ENCODE assay signal across 28 cellular contexts in the genomic region with DNA sequence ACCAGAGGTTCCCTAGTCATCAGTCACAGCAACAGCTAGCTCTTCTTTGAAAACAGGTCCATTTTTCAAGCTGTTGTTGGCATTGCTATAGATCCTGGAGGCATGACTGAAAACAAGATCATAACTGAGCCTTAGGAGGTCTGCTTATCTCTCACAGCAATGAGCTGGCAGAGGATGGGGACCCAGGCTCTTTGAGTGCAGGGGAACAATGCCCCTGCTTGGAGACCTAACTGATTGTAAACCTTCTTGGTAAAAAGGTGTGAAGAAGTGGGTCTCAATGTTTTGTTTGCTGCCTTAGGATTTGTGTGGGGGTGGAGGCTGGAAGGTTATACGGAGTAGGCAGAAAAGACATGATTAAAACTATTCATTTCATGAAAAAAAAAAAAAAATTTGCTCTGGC.
A peak's percentile ranks its signal among the peaks of the same experiment; 100 is the strongest.
DNase-seq lines count a peak whose midpoint lies in the region; ATAC-seq, FAIRE-seq and TF ChIP-seq lines count a peak whose summit lies in the region.
"Had no signal": no experiment of that assay in that cellular context is flagged by ENCODE, and none has a peak within 500 bp of the region (broad histone marks: within the 10 kb centered on the region; RNA-seq: fewer than 3 reads in every experiment).

No MANE protein-coding gene starts in this region.

- H3K36me3 Mint-ChIP-seq in WTC11 = no peaks in the 10 kb centered on the region
- H3K36me3 Mint-ChIP-seq: activated CD4-positive, alpha-beta memory T cell treated with anti-CD3 and anti-CD28 coated beads for 36 hours; activated naive CD4-positive, alpha-beta T cell treated with anti-CD3 and anti-CD28 coated beads, Interleukin-2, amount 50 U/mL, for 72 hours; IgD-negative memory B cell; naive thymus-derived CD8-positive, alpha-beta T cell had no signal

- no peak overlapping the region for H2AFZ ChIP-seq in endothelial cell of umbilical vein (ENCODE audit: low read depth, low read length)
- H2AFZ ChIP-seq in smooth muscle cell (ENCODE audit: low read depth) = peak overlapping the region; percentile 8

- no peak overlapping the region for H3K4me3 ChIP-seq in endothelial cell of umbilical vein (replicated peaks in 1 of 3; ENCODE audit: insufficient read depth in 1 of 3, low read depth in 1 of 3, low read length in 3 of 3)
- no peak overlapping the region for H3K4me3 ChIP-seq in smooth muscle cell
- H3K4me3 ChIP-seq in MG63 = no peak overlapping the region
- H3K4me3 ChIP-seq: left ventricle myocardium inferior, pancreas, SK-N-MC, stomach, tibial artery had no signal

- no peaks in the 10 kb centered on the region; the same call in 1 of the 2 replicates for H3K27me3 Mint-ChIP-seq in WTC11 (ENCODE audit: low read depth)
- H3K27me3 Mint-ChIP-seq: dendritic cell treated with granulocyte-macrophage colony-stimulating factor and Interleukin-4, amounts not matched to agents 40 ng/mL and 50 ng/mL, for 4 days; IgD-negative memory B cell had no signal

- no peaks in the 10 kb centered on the region for H3F3A ChIP-seq in smooth muscle cell (ENCODE audit: low read depth)

- H3K4me2 ChIP-seq in endothelial cell of umbilical vein (ENCODE audit: insufficient read depth, low read length) (no peak overlapping the region), smooth muscle cell (no peak overlapping the region)

- no TSS peak for BruUV-seq in endothelial cell of umbilical vein (replicated peaks; lab: Mats Ljungman, UMichigan)

- H3K27ac Mint-ChIP-seq in WTC11 = no peak overlapping the region
- H3K27ac Mint-ChIP-seq: activated CD4-positive, alpha-beta memory T cell treated with anti-CD3 and anti-CD28 coated beads for 36 hours; activated naive CD4-positive, alpha-beta T cell treated with anti-CD3 and anti-CD28 coated beads, Interleukin-2, amount 50 U/mL, for 72 hours; dendritic cell treated with granulocyte-macrophage colony-stimulating factor and Interleukin-4, amounts not matched to agents 40 ng/mL and 50 ng/mL, for 4 days; IgD-negative memory B cell; naive thymus-derived CD8-positive, alpha-beta T cell; T-helper 1 cell treated with Interleukin-12 subunit alpha and Interleukin-12 subunit beta and Interleukin-4 antibody, amounts not matched to agents 30 μg/mL and 1 μg/mL, for 36 hours had no signal

- H3K27me3 ChIP-seq in endothelial cell of umbilical vein (ENCODE audit: control insufficient read depth in 2 of 2, insufficient read depth in 2 of 2, low read length in 2 of 2) = peaks cover 0 to 4% of the 10 kb centered on the region in 2 experiments
- H3K27me3 ChIP-seq in smooth muscle cell (ENCODE audit: low read depth) = no peaks in the 10 kb centered on the region
- H3K27me3 ChIP-seq in MG63 = peaks cover 3% of the 10 kb centered on the region; the same call in 1 of the 2 replicates
- H3K27me3 ChIP-seq: pancreas, stomach, tibial artery had no signal

- intact Hi-C loops in endothelial cell of umbilical vein (cut with micrococcal nuclease) = no loop called here

- no peaks in the 10 kb centered on the region for H3K9me3 Mint-ChIP-seq in WTC11
- H3K9me3 Mint-ChIP-seq: activated CD4-positive, alpha-beta memory T cell treated with anti-CD3 and anti-CD28 coated beads for 36 hours; dendritic cell treated with granulocyte-macrophage colony-stimulating factor and Interleukin-4, amounts not matched to agents 40 ng/mL and 50 ng/mL, for 4 days; T-helper 1 cell treated with Interleukin-12 subunit alpha and Interleukin-12 subunit beta and Interleukin-4 antibody, amounts not matched to agents 30 μg/mL and 1 μg/mL, for 36 hours had no signal

- H3K27ac ChIP-seq in endothelial cell of umbilical vein (ENCODE audit: insufficient read depth, low read depth, low read length) = no peak overlapping the region
- H3K27ac ChIP-seq in smooth muscle cell (ENCODE audit: low read depth) = no peak overlapping the region
- H3K27ac ChIP-seq: left ventricle myocardium inferior, pancreas, SK-N-MC, stomach, tibial artery had no signal

- no peak for ATAC-seq in WTC11
- ATAC-seq: activated naive CD4-positive, alpha-beta T cell treated with anti-CD3 and anti-CD28 coated beads, Interleukin-2, amount 50 U/mL, for 72 hours; naive thymus-derived CD8-positive, alpha-beta T cell; pancreas had no signal

- H3K4me1 ChIP-seq in endothelial cell of umbilical vein (ENCODE audit: control insufficient read depth, extremely low read depth, insufficient read depth, low read length) (no peaks in the 10 kb centered on the region), smooth muscle cell (ENCODE audit: low read depth) (peaks cover 9% of the 10 kb centered on the region)
- H3K4me1 ChIP-seq: left ventricle myocardium inferior, pancreas, stomach, tibial artery had no signal

- DNase-seq in NCI-H748 (lab: John Stamatoyannopoulos, UW; ENCODE audit: unreplicated experiment) (peak; percentile 42), NCI-H748 treated with DMSO at 0.1 percent for 48 hours (lab: John Stamatoyannopoulos, UW) (no peak), NCI-H345 (lab: John Stamatoyannopoulos, UW) (peak; percentile 64), endothelial cell of umbilical vein (ENCODE audit: low read depth, low spot score) (peak; percentile 24), smooth muscle cell (lab: John Stamatoyannopoulos, UW; ENCODE audit: unreplicated experiment) (no peak), MG63 (no peak), superior temporal gyrus (ENCODE audit: extremely low spot score) (no peak), WTC11 (ENCODE audit: low spot score) (no peak)
- DNase-seq: activated CD4-positive, alpha-beta memory T cell treated with anti-CD3 and anti-CD28 coated beads for 36 hours; activated CD4-positive, CD25-positive, alpha-beta regulatory T cell treated with anti-CD3 and anti-CD28 coated beads, Interleukin-2, amount 50 U/mL, for 72 hours; activated CD8-positive, alpha-beta memory T cell treated with anti-CD3 and anti-CD28 coated beads, Interleukin-2, amount 50 U/mL, for 4 hours; anterior cingulate cortex; caudate nucleus; GOT3; left ventricle myocardium inferior; midbrain; naive thymus-derived CD8-positive, alpha-beta T cell; NCI-H146; pancreas; stimulated activated CD4-positive, alpha-beta T cell treated with anti-CD3 and anti-CD28 coated beads, Interleukin-2, amount 100 ng/mL, for 24 hours; stomach; tibial artery had no signal

- no peaks in the 10 kb centered on the region for H3K9me1 ChIP-seq in endothelial cell of umbilical vein (replicated peaks; ENCODE audit: control insufficient read depth, extremely low read depth, insufficient read depth, low read length)

- POLR2A ChIA-PET in endothelial cell of umbilical vein (lab: Charles Lee) (no interaction called here), WTC11 (lab: Charles Lee) (no interaction called here)

- dilution Hi-C loops in endothelial cell of umbilical vein (cut with MboI; ENCODE audit: extremely low pct_ligation_motif_present, low sequenced_read_pairs) = no loop called here

- H4K20me1 ChIP-seq in endothelial cell of umbilical vein (replicated peaks; ENCODE audit: control insufficient read depth, extremely low read depth, insufficient read depth, low read length) (no peaks in the 10 kb centered on the region), smooth muscle cell (ENCODE audit: low read depth) (no peaks in the 10 kb centered on the region)

- peaks cover 6% of the 10 kb centered on the region for H3K4me1 Mint-ChIP-seq in WTC11
- H3K4me1 Mint-ChIP-seq: IgD-negative memory B cell; naive thymus-derived CD8-positive, alpha-beta T cell had no signal

- H3K9me3 ChIP-seq in endothelial cell of umbilical vein (replicated peaks; ENCODE audit: control insufficient read depth, insufficient read depth, low read length) = no peaks in the 10 kb centered on the region
- no peaks in the 10 kb centered on the region for H3K9me3 ChIP-seq in smooth muscle cell (replicated peaks; ENCODE audit: low read depth)
- no peaks in the 10 kb centered on the region for H3K9me3 ChIP-seq in MG63
- H3K9me3 ChIP-seq: left ventricle myocardium inferior, pancreas, stomach, tibial artery had no signal

- no peak for TF ChIP-seq POLR2A in endothelial cell of umbilical vein (IDR thresholded peaks at IDR 0.05; ENCODE audit: low read depth, low read length)

- no peak overlapping the region for H3K9ac ChIP-seq in endothelial cell of umbilical vein (replicated peaks; ENCODE audit: extremely low read depth, insufficient read depth, low read length)
- H3K9ac ChIP-seq in smooth muscle cell (ENCODE audit: low read depth) = no peak overlapping the region

- H3K4me3 Mint-ChIP-seq in WTC11 = no peak overlapping the region
- H3K4me3 Mint-ChIP-seq: activated CD4-positive, alpha-beta memory T cell treated with anti-CD3 and anti-CD28 coated beads for 36 hours; dendritic cell treated with granulocyte-macrophage colony-stimulating factor and Interleukin-4, amounts not matched to agents 40 ng/mL and 50 ng/mL, for 4 days; IgD-negative memory B cell; naive thymus-derived CD8-positive, alpha-beta T cell; T-helper 1 cell treated with Interleukin-12 subunit alpha and Interleukin-12 subunit beta and Interleukin-4 antibody, amounts not matched to agents 30 μg/mL and 1 μg/mL, for 36 hours had no signal

- CTCF ChIA-PET in endothelial cell of umbilical vein (lab: Charles Lee) = no interaction called here
- CTCF ChIA-PET in WTC11 (lab: Charles Lee) = interaction anchor here (1.1 to 1.2 kb wide), 2 partner anchors 10 to 27 kb away, joined by 3 read pairs; no protein-coding TSS in a partner anchor

- 50% methylated on average over 1 of the region's 1 CpG for WGBS in smooth muscle cell (ENCODE audit: low lambda C conversion rate)

- TF ChIP-seq CTCF in endothelial cell of umbilical vein (IDR thresholded peaks at IDR 0.05; ENCODE audit: extremely low read depth in 1 of 2, insufficient read depth in 1 of 2, low read depth in 1 of 2, low read length in 2 of 2) = no peak
- no peak for TF ChIP-seq CTCF in smooth muscle cell (IDR thresholded peaks at IDR 0.05; ENCODE audit: borderline replicate concordance, insufficient read depth, poor library complexity, severe bottlenecking)
- TF ChIP-seq CTCF in WTC11 (IDR thresholded peaks at IDR 0.05) = no peak

- H3K79me2 ChIP-seq in endothelial cell of umbilical vein (ENCODE audit: control insufficient read depth, insufficient read depth, low read length) = no peaks in the 10 kb centered on the region
- H3K79me2 ChIP-seq in smooth muscle cell (ENCODE audit: low read depth) = no peaks in the 10 kb centered on the region

- FAIRE-seq in endothelial cell of umbilical vein (lab: Jason Lieb, UNC) = no peak
- FAIRE-seq: islet of Langerhans, pancreas had no signal

- no peaks in the 10 kb centered on the region for H3K36me3 ChIP-seq in endothelial cell of umbilical vein (ENCODE audit: control insufficient read depth in 2 of 2, extremely low read depth in 1 of 2, insufficient read depth in 2 of 2, low read length in 2 of 2)
- no peaks in the 10 kb centered on the region for H3K36me3 ChIP-seq in smooth muscle cell (ENCODE audit: low read depth)
- H3K36me3 ChIP-seq in MG63 = no peaks in the 10 kb centered on the region
- H3K36me3 ChIP-seq: left ventricle myocardium inferior, pancreas, stomach, tibial artery had no signal

TF ChIP-seq in endothelial cell of umbilical vein, 7 proteins besides CTCF, POLR2A, EP300 and RAD21 (continues in another document):
- no peak for TF ChIP-seq GATA2 (IDR thresholded peaks at IDR 0.05; ENCODE audit: insufficient read depth, insufficient read length, low read depth, low read length)

TF ChIP-seq in WTC11, 78 proteins besides CTCF, POLR2A, EP300 and RAD21 (continues in another document):
- no peak for TF ChIP-seq TEAD4 (CRISPR knock-in tag; IDR thresholded peaks at IDR 0.05)
- no peak for TF ChIP-seq TCF7 (CRISPR knock-in tag; IDR thresholded peaks at IDR 0.05; ENCODE audit: low read depth)
- no peak for TF ChIP-seq SMAD4 (CRISPR knock-in tag; IDR thresholded peaks at IDR 0.05)

Comparison
In these comparisons a context has a peak if more than half of its experiments do, and no peak if none do; other contexts are left out.
1. DNase-seq: peak in NCI-H748 (single experiment), NCI-H345 (single experiment) and endothelial cell of umbilical vein (single experiment); none in NCI-H748 treated with DMSO at 0.1 percent for 48 hours (single experiment), smooth muscle cell (single experiment), MG63 (single experiment), superior temporal gyrus (single experiment) and WTC11 (single experiment).